Comparison of ENCODE assay signal across 17 cellular contexts in the genomic region with DNA sequence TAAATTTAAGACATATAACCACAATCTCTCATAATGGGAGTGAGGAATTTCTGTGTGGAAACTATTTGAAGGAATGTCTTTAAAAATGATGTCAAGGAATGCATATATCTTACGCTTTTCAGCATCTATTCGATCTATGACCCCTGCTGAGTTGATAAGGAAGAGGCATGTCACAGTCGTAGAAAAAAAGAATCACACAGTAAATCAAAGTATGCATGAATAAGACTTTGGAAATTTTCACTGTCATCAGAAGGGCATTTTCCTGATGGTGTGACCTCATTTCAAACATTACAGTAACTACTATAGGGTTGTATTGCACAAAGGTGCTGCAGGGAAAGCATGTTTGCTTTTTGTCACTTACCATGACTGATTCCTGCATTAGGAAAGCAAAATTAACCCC. TPM values are rescaled to one million over a fixed set of nuclear protein-coding genes. Genes with fewer than 3 reads are reported as not detected.
A peak's percentile ranks its signal among the peaks of the same experiment; 100 is the strongest.
DNase-seq lines count a peak whose midpoint lies in the region; ATAC-seq and TF ChIP-seq lines count a peak whose summit lies in the region.
"Had no signal": no experiment of that assay in that cellular context is flagged by ENCODE, and none has a peak within 500 bp of the region (broad histone marks: within the 10 kb centered on the region; RNA-seq: fewer than 3 reads in every experiment).

No MANE protein-coding gene starts in this region.

- no peaks in the 10 kb centered on the region for H3K4me1 Mint-ChIP-seq in immature natural killer cell
- H3K4me1 Mint-ChIP-seq: activated CD4-positive, alpha-beta T cell treated with anti-CD3 and anti-CD28 coated beads, Interleukin-2, amount 10 ng/mL, durations not matched to agents 24 days and 14 days; nephron progenitor cell had no signal

- H3K4me3 Mint-ChIP-seq in immature natural killer cell: no peak overlapping the region
- H3K4me3 Mint-ChIP-seq: activated CD4-positive, alpha-beta T cell treated with anti-CD3 and anti-CD28 coated beads, Interleukin-2, amount 10 ng/mL, durations not matched to agents 24 days and 14 days; effector memory CD8-positive, alpha-beta T cell; nephron progenitor cell; T-helper 2 cell treated with Interferon-gamma antibody and Interleukin-4, amounts not matched to agents 5 μg/mL and 100 μg/mL, for 36 hours had no signal

- DNase-seq in ELR (ENCODE audit: low read depth) (peak; percentile 86), SJCRH30 (no peak), fibroblast of lung (ENCODE audit: low read depth in 2 of 2) (peak; percentile 14 to 94), renal cortical epithelial cell (ENCODE audit: low read depth) (peak; percentile 7), immature natural killer cell (no peak)
- no peak for DNase-seq in activated CD4-positive, alpha-beta T cell treated with anti-CD3 and anti-CD28 coated beads, Interleukin-2, amount 50 U/mL, for 48 hours
- DNase-seq: activated CD4-positive, alpha-beta T cell treated with anti-CD3 and anti-CD28 coated beads, Interleukin-2, amount 10 ng/mL, durations not matched to agents 24 days and 14 days; anterior cingulate cortex; effector memory CD8-positive, alpha-beta T cell; head of caudate nucleus; left ventricle myocardium inferior; NCI-H1048; nephron progenitor cell; OCI-M1 had no signal

- H3K4me2 ChIP-seq in fibroblast of lung (ENCODE audit: extremely low read depth, insufficient read depth, low read length): peak overlapping the region; percentile 65

- H3K9me3 ChIP-seq in SJCRH30 (replicated peaks) (no peaks in the 10 kb centered on the region), fibroblast of lung (ENCODE audit: control insufficient read depth, insufficient read depth, low read depth, low read length) (no peaks in the 10 kb centered on the region)
- H3K9me3 ChIP-seq: left ventricle myocardium inferior had no signal

- no peak overlapping the region for H3K27ac Mint-ChIP-seq in immature natural killer cell
- H3K27ac Mint-ChIP-seq: activated CD4-positive, alpha-beta T cell treated with anti-CD3 and anti-CD28 coated beads, Interleukin-2, amount 10 ng/mL, durations not matched to agents 24 days and 14 days; effector memory CD8-positive, alpha-beta T cell; nephron progenitor cell; T-helper 2 cell treated with Interferon-gamma antibody and Interleukin-4, amounts not matched to agents 5 μg/mL and 100 μg/mL, for 36 hours had no signal

- no peak overlapping the region for H2AFZ ChIP-seq in fibroblast of lung (ENCODE audit: low read length)

- H3K27ac ChIP-seq in SJCRH30 (peak overlapping the region; percentile 50), fibroblast of lung (ENCODE audit: insufficient read depth, low read length) (peak overlapping the region; percentile 28)
- H3K27ac ChIP-seq: left ventricle myocardium inferior had no signal

- no peaks in the 10 kb centered on the region for H3K9me3 Mint-ChIP-seq in immature natural killer cell
- H3K9me3 Mint-ChIP-seq: activated CD4-positive, alpha-beta T cell treated with anti-CD3 and anti-CD28 coated beads, Interleukin-2, amount 10 ng/mL, durations not matched to agents 24 days and 14 days; effector memory CD8-positive, alpha-beta T cell; nephron progenitor cell; T-helper 2 cell treated with Interferon-gamma antibody and Interleukin-4, amounts not matched to agents 5 μg/mL and 100 μg/mL, for 36 hours had no signal

- H3K36me3 Mint-ChIP-seq in immature natural killer cell: peaks cover 5 to 26% (median 12%) of the 10 kb centered on the region in 3 donors

- H4K20me1 ChIP-seq in fibroblast of lung (ENCODE audit: control insufficient read depth, extremely low read depth, insufficient read depth, low read length): no peaks in the 10 kb centered on the region

- no peak overlapping the region for H3K9ac ChIP-seq in fibroblast of lung (ENCODE audit: insufficient read depth, low read length)

- H3K27me3 ChIP-seq in SJCRH30 (no peaks in the 10 kb centered on the region), fibroblast of lung (ENCODE audit: control insufficient read depth, insufficient read depth, low read length) (no peaks in the 10 kb centered on the region)

- no peaks in the 10 kb centered on the region for H3K27me3 Mint-ChIP-seq in immature natural killer cell (ENCODE audit: low read depth in 3 of 3)
- H3K27me3 Mint-ChIP-seq: activated CD4-positive, alpha-beta T cell treated with anti-CD3 and anti-CD28 coated beads, Interleukin-2, amount 10 ng/mL, durations not matched to agents 24 days and 14 days; effector memory CD8-positive, alpha-beta T cell had no signal

- H3K36me3 ChIP-seq in SJCRH30 (no peaks in the 10 kb centered on the region), fibroblast of lung (ENCODE audit: control insufficient read depth, insufficient read depth, low read length) (no peaks in the 10 kb centered on the region)

- no peaks in the 10 kb centered on the region for H3K4me1 ChIP-seq in SJCRH30
- H3K4me1 ChIP-seq in fibroblast of lung (ENCODE audit: control insufficient read depth, extremely low read depth, insufficient read depth, low read length): peaks cover 7% of the 10 kb centered on the region
- H3K4me1 ChIP-seq: left ventricle myocardium inferior had no signal

- ATAC-seq in GM18870 (IDR thresholded peaks at IDR 0.05; ENCODE audit: unreplicated experiment) (no peak), HG03280 (IDR thresholded peaks at IDR 0.05; ENCODE audit: unreplicated experiment) (no peak)
- ATAC-seq: effector memory CD8-positive, alpha-beta T cell had no signal

- no peak for TF ChIP-seq CTCF in fibroblast of lung (conservative IDR thresholded peaks at IDR 0.05 in 1 of 2, IDR thresholded peaks at IDR 0.05 in 1 of 2; ENCODE audit: low read depth in 1 of 2, low read length in 2 of 2)

- no peak overlapping the region for H3K4me3 ChIP-seq in SJCRH30
- no peak overlapping the region for H3K4me3 ChIP-seq in fibroblast of lung (replicated peaks in 1 of 4; ENCODE audit: control extremely low read depth in 1 of 4, insufficient read depth in 1 of 4, low read depth in 3 of 4, low read length in 4 of 4)
- H3K4me3 ChIP-seq: left ventricle myocardium inferior had no signal

- no peaks in the 10 kb centered on the region for H3K79me2 ChIP-seq in fibroblast of lung (ENCODE audit: control insufficient read depth, insufficient read depth, low read length)

RNA-seq across cellular contexts. Expression of a gene that starts 41.5 kb away (rescaled TPM):
- total RNA-seq in SJCRH30 (2014; rRNA removed; shearing (Covaris generic)): not detected in 2 replicates
- total RNA-seq in fibroblast of lung (not detected in 2 replicates), renal cortical epithelial cell (not detected in 2 replicates)
- polyA plus RNA-seq in fibroblast of lung (0.02 TPM in 1 of 2 replicates, not detected in the other), immature natural killer cell (not detected)
- not detected in 2 replicates for polyA plus RNA-seq in fibroblast of lung (2012)
- polyA minus RNA-seq in fibroblast of lung (ENCODE audit: low replicate concordance): not detected in 2 replicates
- total RNA-seq: activated CD4-positive, alpha-beta T cell treated with anti-CD3 and anti-CD28 coated beads, Interleukin-2, amount 10 ng/mL, durations not matched to agents 24 days and 14 days; left ventricle myocardium inferior had no signal

Comparison
In these comparisons a context has a peak if more than half of its experiments do, and no peak if none do; other contexts are left out.
1. DNase-seq: peak in ELR (single experiment), fibroblast of lung (2 of 2) and renal cortical epithelial cell (single experiment); none in SJCRH30 (0 of 2), immature natural killer cell (0 of 3) and activated CD4-positive, alpha-beta T cell treated with anti-CD3 and anti-CD28 coated beads, Interleukin-2, amount 50 U/mL, for 48 hours (0 of 2).